Comparison of ENCODE assay signal across 19 cellular contexts in genomic region chr17:45889579-45889978, GRCh38. TPM values are rescaled to one million over a fixed set of nuclear protein-coding genes. Genes with fewer than 3 reads are reported as not detected.
A peak's percentile ranks its signal among the peaks of the same experiment; 100 is the strongest.
DNase-seq lines count a peak whose midpoint lies in the region; ATAC-seq and TF ChIP-seq lines count a peak whose summit lies in the region.
"Had no signal": no experiment of that assay in that cellular context is flagged by ENCODE, and none has a peak within 500 bp of the region (broad histone marks: within the 10 kb centered on the region; RNA-seq: fewer than 3 reads in every experiment).

No MANE protein-coding gene starts in this region.

- no peaks in the 10 kb centered on the region for H3K36me3 ChIP-seq in H7 (replicated peaks; ENCODE audit: control insufficient read depth, insufficient read depth, low read length)
- no peaks in the 10 kb centered on the region for H3K36me3 ChIP-seq in kidney epithelial cell (ENCODE audit: control insufficient read depth, insufficient read depth, low read length)
- H3K36me3 ChIP-seq: esophagus muscularis mucosa, lower lobe of right lung had no signal

- no peak overlapping the region for H3K27ac ChIP-seq in C4-2B
- H3K27ac ChIP-seq in VCaP, result no peak overlapping the region
- H3K27ac ChIP-seq: dorsolateral prefrontal cortex, esophagus muscularis mucosa, lower lobe of right lung, parathyroid adenoma had no signal

- peak; percentile 47 for TF ChIP-seq CTCF in C4-2B (conservative IDR thresholded peaks at IDR 0.05)
- TF ChIP-seq CTCF in VCaP (conservative IDR thresholded peaks at IDR 0.05), result peak; percentile 45
- TF ChIP-seq CTCF in kidney epithelial cell (IDR thresholded peaks at IDR 0.05; ENCODE audit: insufficient read depth, low read length, poor library complexity, severe bottlenecking), result peak; percentile 18

- ATAC-seq in HG03442 (IDR thresholded peaks at IDR 0.05; ENCODE audit: unreplicated experiment), result no peak
- ATAC-seq: activated T-helper 17 cell treated with anti-CD3 and anti-CD28 coated beads, Interleukin-2, amount 50 U/mL, for 72 hours; lower lobe of right lung had no signal

- DNase-seq in H7, result peak; percentile 52
- DNase-seq in kidney epithelial cell (ENCODE audit: low read depth), result no peak
- no peak for DNase-seq in stimulated activated CD4-positive, alpha-beta T cell treated with anti-CD3 and anti-CD28 coated beads, Interleukin-4, amount 100 ng/mL, for 1 hour
- DNase-seq in NCI-H226, result no peak
- DNase-seq: activated CD4-positive, alpha-beta T cell treated with anti-CD3 and anti-CD28 coated beads for 1 hour; COR-L47; dorsolateral prefrontal cortex; lower lobe of right lung; NCI-H1694; SIG-M5; stimulated activated CD4-positive, alpha-beta T cell treated with anti-CD3 and anti-CD28 coated beads, Interleukin-2, amount 100 ng/mL, for 48 hours had no signal

- H3K4me3 ChIP-seq in H7 (ENCODE audit: insufficient read depth, low read depth, low read length) (no peak overlapping the region), kidney epithelial cell (ENCODE audit: low read depth, low read length) (no peak overlapping the region)
- H3K4me3 ChIP-seq: dorsolateral prefrontal cortex, esophagus muscularis mucosa, lower lobe of right lung had no signal

- H3K27me3 ChIP-seq in H7 (ENCODE audit: control insufficient read depth, insufficient read depth, low read length) (peaks cover 13% of the 10 kb centered on the region), kidney epithelial cell (ENCODE audit: control insufficient read depth, insufficient read depth, low read length) (peaks cover 6% of the 10 kb centered on the region)
- H3K27me3 ChIP-seq: dorsolateral prefrontal cortex had no signal

RNA-seq across cellular contexts. Expression of gene MAPT, which starts 4.8 kb away (rescaled TPM):
- total RNA-seq in H7 (2014; rRNA removed; shearing (Covaris generic)), result 0.85 and 3.1 TPM in 2 replicates
- total RNA-seq in kidney epithelial cell, result 0.25 and 1.0 TPM in 2 replicates

RNA-seq across cellular contexts. Expression of gene SPPL2C, which starts 44.9 kb away (rescaled TPM):
- total RNA-seq in H7 (2014; rRNA removed; shearing (Covaris generic)), result not detected in 2 replicates
- total RNA-seq in kidney epithelial cell, result not detected in 2 replicates
- total RNA-seq: activated T-helper 17 cell treated with anti-CD3 and anti-CD28 coated beads, Interleukin-2, amount 50 U/mL, for 72 hours; esophagus muscularis mucosa; lower lobe of right lung; NCI-H460; skeletal muscle tissue had no signal
